ENCODE assay signal across 1 cellular context in genomic region chrX:12874599-12874998, GRCh38.
TF ChIP-seq lines count a peak whose summit lies in the region.

No MANE protein-coding gene starts in this region.

TF ChIP-seq in K562, 482 proteins besides CTCF, POLR2A, EP300 and RAD21:
- TF ChIP-seq GMEB1 (CRISPR knock-in tag; IDR thresholded peaks at IDR 0.05) (no peak), CHD1 (IDR thresholded peaks at IDR 0.05; ENCODE audit: low read length) (no peak), HLTF (IDR thresholded peaks at IDR 0.05) (no peak), SRSF1 (IDR thresholded peaks at IDR 0.05; ENCODE audit: low read depth, low read length) (no peak), ZNF655 (CRISPR knock-in tag; IDR thresholded peaks at IDR 0.05) (no peak), SPI1 (IDR thresholded peaks at IDR 0.05; ENCODE audit: borderline replicate concordance, low read depth, low read length) (peak; percentile 63)
